Comparison of ENCODE assay signal across 8 cellular contexts in the genomic region with DNA sequence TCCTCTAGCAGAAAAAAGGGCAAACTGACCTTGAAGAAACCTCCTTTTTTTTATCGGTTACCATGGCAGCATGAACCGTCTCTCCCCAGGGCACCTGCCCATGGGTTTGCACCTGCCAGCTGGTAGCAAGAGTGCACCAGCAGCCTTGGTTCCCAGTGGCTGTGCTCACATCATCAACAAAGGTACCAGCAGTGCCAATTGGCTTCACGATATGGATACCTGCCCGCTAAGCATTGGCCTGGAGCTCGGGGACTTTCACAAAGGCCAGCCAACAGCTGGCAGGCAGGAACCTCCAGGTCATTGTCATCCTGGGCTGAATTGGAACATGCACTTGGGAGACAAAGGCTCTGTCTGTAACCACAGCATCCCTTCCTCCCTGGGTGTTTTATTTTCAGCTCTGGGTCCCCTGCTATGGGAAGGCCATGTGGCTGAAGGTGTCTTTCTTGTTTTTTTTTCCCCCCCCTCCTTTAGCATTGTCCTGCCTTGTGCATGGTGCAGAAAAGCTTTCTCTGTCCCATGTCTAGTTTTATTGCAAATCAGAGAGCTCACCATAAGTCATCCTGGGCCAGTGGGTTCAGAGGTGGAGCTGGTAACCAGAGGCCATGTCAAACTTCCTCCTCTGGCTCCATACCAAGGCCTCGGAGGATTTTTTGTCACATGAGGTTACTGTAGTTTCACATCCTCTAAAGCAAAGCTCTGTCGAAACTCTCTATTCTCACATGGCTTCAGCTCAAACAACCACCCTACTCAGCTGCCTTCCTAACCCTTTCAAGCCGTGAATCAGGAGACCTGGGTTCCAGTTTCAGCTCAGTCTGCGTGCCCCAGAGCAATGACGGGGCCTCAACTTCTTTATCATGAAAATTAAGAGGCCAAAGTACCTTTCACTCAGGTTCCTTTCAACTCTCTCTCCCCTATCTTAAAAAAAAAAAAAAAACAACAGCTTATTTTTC.
DNase-seq lines count a peak whose midpoint lies in the region; ATAC-seq and TF ChIP-seq lines count a peak whose summit lies in the region.

No MANE protein-coding gene starts in this region.

- peaks cover 12% of the 10 kb centered on the region for H3K9me3 Mint-ChIP-seq in progenitor cell of endocrine pancreas (ENCODE audit: low read depth)

- no peaks in the 10 kb centered on the region for H3K36me3 Mint-ChIP-seq in progenitor cell of endocrine pancreas (ENCODE audit: insufficient read depth)

- peaks cover 10% of the 10 kb centered on the region for H3K27me3 Mint-ChIP-seq in progenitor cell of endocrine pancreas

- ATAC-seq in GM21723 (IDR thresholded peaks at IDR 0.05; ENCODE audit: unreplicated experiment) (peak; percentile 99), SK-N-SH treated with all-trans-retinoic acid at 6 μM for 48 hours (no peak)

- peak overlapping the region; percentile 21; the same call in 1 of the 2 replicates for H3K27ac ChIP-seq in VCaP

- peak overlapping the region; percentile 82 for H3K27ac Mint-ChIP-seq in progenitor cell of endocrine pancreas

- H3K4me1 Mint-ChIP-seq in progenitor cell of endocrine pancreas (ENCODE audit: low read depth) = peaks cover 19% of the 10 kb centered on the region

- no peak for TF ChIP-seq CTCF in GM12864 (IDR thresholded peaks at IDR 0.05; ENCODE audit: low read depth, low read length, missing control alignments)
- no peak for TF ChIP-seq CTCF in VCaP (conservative IDR thresholded peaks at IDR 0.05)
- no peak for TF ChIP-seq CTCF in progenitor cell of endocrine pancreas (IDR thresholded peaks at IDR 0.05; ENCODE audit: unreplicated experiment)

- peak overlapping the region; percentile 33 for H3K4me3 Mint-ChIP-seq in progenitor cell of endocrine pancreas (ENCODE audit: low read depth)

- DNase-seq in GM12864 (ENCODE audit: low read depth) = peak; percentile 96
- peak; percentile 74 for DNase-seq in Kasumi-1 (lab: John Stamatoyannopoulos, UW)
- peak; percentile 36 for DNase-seq in fibroblast of gingiva (ENCODE audit: low read depth)
- DNase-seq in progenitor cell of endocrine pancreas (ENCODE audit: low spot score, unreplicated experiment) = no peak
- DNase-seq in retina = no peak

- H3K4me3 ChIP-seq in GM12864 (ENCODE audit: low read depth, low read length) = no peak overlapping the region

TF ChIP-seq in SK-N-SH treated with all-trans-retinoic acid at 6 μM for 48 hours, 23 proteins besides CTCF, POLR2A, EP300 and RAD21:
- TF ChIP-seq ZFP3 (CRISPR knock-in tag; IDR thresholded peaks at IDR 0.05) (no peak), ESRRG (CRISPR knock-in tag; IDR thresholded peaks at IDR 0.05) (no peak), ZNF565 (CRISPR knock-in tag; conservative IDR thresholded peaks at IDR 0.05; ENCODE audit: low read depth) (no peak), BACH2 (CRISPR knock-in tag; IDR thresholded peaks at IDR 0.05; ENCODE audit: borderline replicate concordance) (no peak), CSDC2 (CRISPR knock-in tag; IDR thresholded peaks at IDR 0.05) (no peak), TCF4 (CRISPR knock-in tag; IDR thresholded peaks at IDR 0.05; ENCODE audit: borderline replicate concordance) (no peak), ZNF70 (CRISPR knock-in tag; IDR thresholded peaks at IDR 0.05) (no peak), SNAI2 (CRISPR knock-in tag; IDR thresholded peaks at IDR 0.05) (no peak), TOX (CRISPR knock-in tag; IDR thresholded peaks at IDR 0.05; ENCODE audit: borderline replicate concordance) (no peak)
- TF ChIP-seq, protein P1, sequence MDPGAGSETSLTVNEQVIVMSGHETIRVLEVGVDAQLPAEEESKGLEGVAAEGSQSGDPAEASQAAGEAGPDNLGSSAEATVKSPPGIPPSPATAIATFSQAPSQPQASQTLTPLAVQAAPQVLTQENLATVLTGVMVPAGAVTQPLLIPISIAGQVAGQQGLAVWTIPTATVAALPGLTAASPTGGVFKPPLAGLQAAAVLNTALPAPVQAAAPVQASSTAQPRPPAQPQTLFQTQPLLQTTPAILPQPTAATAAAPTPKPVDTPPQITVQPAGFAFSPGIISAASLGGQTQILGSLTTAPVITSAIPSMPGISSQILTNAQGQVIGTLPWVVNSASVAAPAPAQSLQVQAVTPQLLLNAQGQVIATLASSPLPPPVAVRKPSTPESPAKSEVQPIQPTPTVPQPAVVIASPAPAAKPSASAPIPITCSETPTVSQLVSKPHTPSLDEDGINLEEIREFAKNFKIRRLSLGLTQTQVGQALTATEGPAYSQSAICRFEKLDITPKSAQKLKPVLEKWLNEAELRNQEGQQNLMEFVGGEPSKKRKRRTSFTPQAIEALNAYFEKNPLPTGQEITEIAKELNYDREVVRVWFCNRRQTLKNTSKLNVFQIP (CRISPR knock-in tag; IDR thresholded peaks at IDR 0.05; ENCODE audit: borderline replicate concordance, low read depth) = no peak
- TF ChIP-seq, protein P2, sequence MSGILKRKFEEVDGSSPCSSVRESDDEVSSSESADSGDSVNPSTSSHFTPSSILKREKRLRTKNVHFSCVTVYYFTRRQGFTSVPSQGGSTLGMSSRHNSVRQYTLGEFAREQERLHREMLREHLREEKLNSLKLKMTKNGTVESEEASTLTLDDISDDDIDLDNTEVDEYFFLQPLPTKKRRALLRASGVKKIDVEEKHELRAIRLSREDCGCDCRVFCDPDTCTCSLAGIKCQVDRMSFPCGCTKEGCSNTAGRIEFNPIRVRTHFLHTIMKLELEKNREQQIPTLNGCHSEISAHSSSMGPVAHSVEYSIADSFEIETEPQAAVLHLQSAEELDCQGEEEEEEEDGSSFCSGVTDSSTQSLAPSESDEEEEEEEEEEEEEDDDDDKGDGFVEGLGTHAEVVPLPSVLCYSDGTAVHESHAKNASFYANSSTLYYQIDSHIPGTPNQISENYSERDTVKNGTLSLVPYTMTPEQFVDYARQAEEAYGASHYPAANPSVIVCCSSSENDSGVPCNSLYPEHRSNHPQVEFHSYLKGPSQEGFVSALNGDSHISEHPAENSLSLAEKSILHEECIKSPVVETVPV (CRISPR knock-in tag; IDR thresholded peaks at IDR 0.05) = no peak
- TF ChIP-seq, protein P3, sequence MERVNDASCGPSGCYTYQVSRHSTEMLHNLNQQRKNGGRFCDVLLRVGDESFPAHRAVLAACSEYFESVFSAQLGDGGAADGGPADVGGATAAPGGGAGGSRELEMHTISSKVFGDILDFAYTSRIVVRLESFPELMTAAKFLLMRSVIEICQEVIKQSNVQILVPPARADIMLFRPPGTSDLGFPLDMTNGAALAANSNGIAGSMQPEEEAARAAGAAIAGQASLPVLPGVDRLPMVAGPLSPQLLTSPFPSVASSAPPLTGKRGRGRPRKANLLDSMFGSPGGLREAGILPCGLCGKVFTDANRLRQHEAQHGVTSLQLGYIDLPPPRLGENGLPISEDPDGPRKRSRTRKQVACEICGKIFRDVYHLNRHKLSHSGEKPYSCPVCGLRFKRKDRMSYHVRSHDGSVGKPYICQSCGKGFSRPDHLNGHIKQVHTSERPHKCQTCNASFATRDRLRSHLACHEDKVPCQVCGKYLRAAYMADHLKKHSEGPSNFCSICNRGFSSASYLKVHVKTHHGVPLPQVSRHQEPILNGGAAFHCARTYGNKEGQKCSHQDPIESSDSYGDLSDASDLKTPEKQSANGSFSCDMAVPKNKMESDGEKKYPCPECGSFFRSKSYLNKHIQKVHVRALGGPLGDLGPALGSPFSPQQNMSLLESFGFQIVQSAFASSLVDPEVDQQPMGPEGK (CRISPR knock-in tag; IDR thresholded peaks at IDR 0.05; ENCODE audit: borderline replicate concordance) = no peak

Comparison
In these comparisons a context has a peak if more than half of its experiments do, and no peak if none do; other contexts are left out.
1. DNase-seq: peak in GM12864 (single experiment), Kasumi-1 (2 of 2) and fibroblast of gingiva (single experiment); none in progenitor cell of endocrine pancreas (single experiment) and retina (single experiment).